ENCODE assay signal across 8 cellular contexts in genomic region chr6:170305772-170306323, GRCh38. TPM values are rescaled to one million over a fixed set of nuclear protein-coding genes. Genes with fewer than 3 reads are reported as not detected.
DNase-seq lines count a peak whose midpoint lies in the region; ATAC-seq and TF ChIP-seq lines count a peak whose summit lies in the region.

No MANE protein-coding gene starts in this region.

- H3K27ac ChIP-seq in 22Rv1 (peak overlapping the region; percentile 51; the same call in 1 of the 2 replicates), H9 (ENCODE audit: insufficient read length, low read depth, low read length) (no peak overlapping the region), suprapubic skin (peak overlapping the region; percentile 94)

- intact Hi-C loops in activated CD8-positive, alpha-beta T cell treated with anti-CD3 and anti-CD28 coated beads for 36 hours (cut with micrococcal nuclease): no loop called here

- peaks cover 49 to 58% of the 10 kb centered on the region in 2 experiments for H3K9me3 Mint-ChIP-seq in H9
- H3K9me3 Mint-ChIP-seq in activated CD8-positive, alpha-beta T cell treated with anti-CD3 and anti-CD28 coated beads for 36 hours: peaks cover 4% of the 10 kb centered on the region

- DNase-seq in H9: no peak
- DNase-seq in activated CD8-positive, alpha-beta T cell treated with anti-CD3 and anti-CD28 coated beads for 36 hours: no peak
- DNase-seq in suprapubic skin (ENCODE audit: low spot score in 2 of 2): no peak
- no peak for DNase-seq in stimulated activated CD4-positive, alpha-beta T cell treated with anti-CD3 and anti-CD28 coated beads, Interleukin-1b, Interleukin-23, amount 100 ng/mL, for 48 hours
- no peak for DNase-seq in stimulated activated CD4-positive, alpha-beta T cell treated with anti-CD3 and anti-CD28 coated beads, Interleukin-12 subunit alpha, Interleukin-12 subunit beta, amount 100 ng/mL, for 4 hours
- DNase-seq in NCI-H2107 treated with DMSO at 0.1 percent for 48 hours (lab: John Stamatoyannopoulos, UW; ENCODE audit: unreplicated experiment): no peak

- no peak for ATAC-seq in activated CD8-positive, alpha-beta T cell treated with anti-CD3 and anti-CD28 coated beads for 36 hours

- H3K9me3 ChIP-seq in H9 (ENCODE audit: control insufficient read depth, low read depth, low read length): peaks cover 25% of the 10 kb centered on the region
- H3K9me3 ChIP-seq in iPS-18c (ENCODE audit: control insufficient read depth, insufficient read depth, low read length): peaks cover 18% of the 10 kb centered on the region
- H3K9me3 ChIP-seq in suprapubic skin: no peaks in the 10 kb centered on the region

- H3K14ac ChIP-seq in H9 (ENCODE audit: insufficient read depth, low read length): peak overlapping the region; percentile 42; the same call in 1 of the 2 replicates

- H3K27ac Mint-ChIP-seq in H9: no peak overlapping the region
- H3K27ac Mint-ChIP-seq in activated CD8-positive, alpha-beta T cell treated with anti-CD3 and anti-CD28 coated beads for 36 hours: no peak overlapping the region

- peak overlapping the region; percentile 82 to 90 for H3K4me3 Mint-ChIP-seq in H9
- peak overlapping the region; percentile 92 for H3K4me3 Mint-ChIP-seq in activated CD8-positive, alpha-beta T cell treated with anti-CD3 and anti-CD28 coated beads for 36 hours

- no peak for TF ChIP-seq POLR2A in suprapubic skin (IDR thresholded peaks at IDR 0.05)

- CTCF ChIA-PET in activated CD8-positive, alpha-beta T cell treated with anti-CD3 and anti-CD28 coated beads for 36 hours (lab: Charles Lee): interaction anchor here (1.3 kb wide), 1 partner anchor 355 kb away, joined by 4 read pairs; no protein-coding TSS in a partner anchor

- peaks cover 37 to 62% (median 50%) of the 10 kb centered on the region in 3 experiments for H3K36me3 Mint-ChIP-seq in H9 (ENCODE audit: insufficient read depth in 1 of 3, low read depth in 3 of 3)
- peaks cover 10% of the 10 kb centered on the region for H3K36me3 Mint-ChIP-seq in activated CD8-positive, alpha-beta T cell treated with anti-CD3 and anti-CD28 coated beads for 36 hours (ENCODE audit: low read depth)

- no peaks in the 10 kb centered on the region for H4K20me1 ChIP-seq in H9 (ENCODE audit: control insufficient read depth, insufficient read depth, insufficient read length)

- H3K27me3 Mint-ChIP-seq in H9 (ENCODE audit: low read depth): peaks cover 66% of the 10 kb centered on the region
- no peaks in the 10 kb centered on the region for H3K27me3 Mint-ChIP-seq in activated CD8-positive, alpha-beta T cell treated with anti-CD3 and anti-CD28 coated beads for 36 hours

- no peak overlapping the region for H2BK15ac ChIP-seq in H9 (ENCODE audit: low read depth, low read length)

- H3K4ac ChIP-seq in H9 (ENCODE audit: low read depth, low read length): no peak overlapping the region

- H3T11ph ChIP-seq in H9 (ENCODE audit: low read length): no peak overlapping the region

- H3K27me3 ChIP-seq in H9 (ENCODE audit: insufficient read depth, low read length) (no peaks in the 10 kb centered on the region; the same call in 1 of the 2 replicates), suprapubic skin (no peaks in the 10 kb centered on the region)

- H3K4me3 ChIP-seq in iPS-18c (ENCODE audit: insufficient read depth, low read depth, low read length) (peak overlapping the region; percentile 77), suprapubic skin (peak overlapping the region; percentile 98)

- POLR2A ChIA-PET in activated CD8-positive, alpha-beta T cell treated with anti-CD3 and anti-CD28 coated beads for 36 hours (lab: Charles Lee): interaction anchor here (1.0 to 1.7 kb wide), 3 partner anchors 9 to 13 kb away, joined by 3 to 5 read pairs (median 4); no protein-coding TSS in a partner anchor

- no peaks in the 10 kb centered on the region for H3K79me1 ChIP-seq in H9 (ENCODE audit: insufficient read depth, low read depth, low read length, poor library complexity, severe bottlenecking)

- WGBS in H9 (ENCODE audit: extremely low coverage, insufficient read length, low lambda C conversion rate): no CpG with 5 or more reads among the region's 31 CpGs
- WGBS in suprapubic skin: 52% methylated on average over 9 of the region's 31 CpGs

- H3K56ac ChIP-seq in H9 (ENCODE audit: insufficient read length, low read depth, low read length): no peak overlapping the region

- TF ChIP-seq EP300 in suprapubic skin (IDR thresholded peaks at IDR 0.05): no peak

- H3K36me3 ChIP-seq in suprapubic skin: no peaks in the 10 kb centered on the region

- no peak overlapping the region for H3K23ac ChIP-seq in H9 (ENCODE audit: insufficient read length, low read depth, low read length)

- no peak overlapping the region for H2BK5ac ChIP-seq in H9 (ENCODE audit: insufficient read length, low read length)

- H2BK20ac ChIP-seq in H9 (ENCODE audit: low read depth, low read length, poor library complexity, severe bottlenecking): no peak overlapping the region

- H2AFZ ChIP-seq in H9 (ENCODE audit: low read length): no peak overlapping the region

- no peak overlapping the region for H2BK120ac ChIP-seq in H9 (ENCODE audit: low read depth, low read length, poor library complexity, severe bottlenecking)

- no peak overlapping the region for H2AK5ac ChIP-seq in H9 (ENCODE audit: insufficient read length, low read length)

- H3K79me2 ChIP-seq in H9 (ENCODE audit: insufficient read depth, low read length): no peaks in the 10 kb centered on the region; the same call in 1 of the 2 replicates

- no peak overlapping the region for H2BK12ac ChIP-seq in H9 (ENCODE audit: insufficient read length, low read depth, low read length)

- peak overlapping the region; percentile 96 for H3K4me2 ChIP-seq in H9 (ENCODE audit: insufficient read depth, insufficient read length, low read length)

- peaks cover 14% of the 10 kb centered on the region in 2 experiments for H3K4me1 Mint-ChIP-seq in H9
- H3K4me1 Mint-ChIP-seq in activated CD8-positive, alpha-beta T cell treated with anti-CD3 and anti-CD28 coated beads for 36 hours (ENCODE audit: low read depth): peaks cover 34% of the 10 kb centered on the region

- H4K8ac ChIP-seq in H9 (replicated peaks; ENCODE audit: insufficient read length, low read depth, low read length): no peak overlapping the region

- H3K9ac ChIP-seq in H9 (ENCODE audit: extremely low read depth, insufficient read length, low read length): peak overlapping the region; percentile 8

- peak overlapping the region; percentile 10 for H4K5ac ChIP-seq in H9 (ENCODE audit: insufficient read length, low read depth, low read length)

- TF ChIP-seq CTCF in 22Rv1 (IDR thresholded peaks at IDR 0.05) (no peak), H9 (conservative IDR thresholded peaks at IDR 0.05) (no peak), suprapubic skin (IDR thresholded peaks at IDR 0.05) (no peak)
- TF ChIP-seq CTCF in activated CD8-positive, alpha-beta T cell treated with anti-CD3 and anti-CD28 coated beads for 36 hours (IDR thresholded peaks at IDR 0.05): no peak

- H3K4me1 ChIP-seq in H9 (ENCODE audit: insufficient read depth, low read length) (peaks cover 2% of the 10 kb centered on the region; the same call in 1 of the 2 replicates), suprapubic skin (peaks cover 45% of the 10 kb centered on the region)

- H4K91ac ChIP-seq in H9 (ENCODE audit: insufficient read length, low read depth, low read length): no peak overlapping the region

- peak overlapping the region; percentile 38 for H3K18ac ChIP-seq in H9 (ENCODE audit: insufficient read length, low read depth, low read length)

- H3K23me2 ChIP-seq in H9 (ENCODE audit: insufficient read length, low read depth, low read length, poor library complexity, severe bottlenecking): peaks cover 17% of the 10 kb centered on the region

RNA-seq across cellular contexts. Expression of gene FAM120B, which starts 0.7 kb away (rescaled TPM):
- total RNA-seq in H9 (2021) (14.9 and 16.7 TPM in 2 replicates), suprapubic skin (10 to 100 TPM; 19.9 to 55.4 (median 27.6) TPM)
- total RNA-seq in activated CD8-positive, alpha-beta T cell treated with anti-CD3 and anti-CD28 coated beads for 36 hours: 10 to 100 TPM; 19.0 to 19.5 TPM

RNA-seq across cellular contexts. Expression of gene DLL1, which starts 15.0 kb away (rescaled TPM):
- total RNA-seq in H9 (2021): 2.7 and 2.8 TPM in 2 replicates
- total RNA-seq in activated CD8-positive, alpha-beta T cell treated with anti-CD3 and anti-CD28 coated beads for 36 hours: 1 to 10 TPM; 1.9 to 2.4 TPM
- 10 to 100 TPM; 32.6 to 75.6 (median 46.9) TPM for total RNA-seq in suprapubic skin
